Comparison of ENCODE assay signal across 1 cellular context in the genomic region with DNA sequence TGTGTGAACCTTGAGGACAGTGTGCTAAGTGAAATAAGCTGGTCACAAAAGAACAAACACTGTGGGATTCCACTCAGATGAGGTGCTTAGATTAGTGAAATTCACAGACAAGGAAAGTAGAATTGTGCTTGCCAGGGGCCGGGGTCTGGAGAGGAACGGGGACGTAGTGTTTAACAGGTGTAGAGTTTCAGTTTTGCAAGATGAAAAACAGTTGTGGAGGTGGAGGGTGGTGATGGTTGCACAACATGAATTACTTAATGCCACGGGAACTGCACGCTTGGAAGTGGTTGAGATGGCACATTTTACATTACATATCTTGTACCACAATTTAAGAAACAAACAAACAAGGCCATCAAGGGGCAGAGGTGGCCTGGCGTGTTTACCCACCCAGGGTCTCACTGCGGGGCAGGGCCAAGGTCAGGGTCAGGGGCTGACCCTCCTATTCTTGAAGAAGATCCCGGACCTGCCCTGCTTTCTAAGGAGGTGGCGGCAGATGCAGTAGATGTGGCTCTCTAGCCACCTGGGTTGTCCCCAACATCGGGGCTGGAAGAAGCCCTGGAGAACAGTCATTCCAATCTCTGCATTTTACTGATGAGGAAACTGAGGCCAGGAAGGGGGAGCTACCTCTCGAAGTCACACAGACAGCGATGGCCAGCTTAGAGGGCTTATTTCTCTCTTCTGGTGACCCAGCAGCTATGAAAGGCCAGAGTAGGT.
TF ChIP-seq lines count a peak whose summit lies in the region.

No MANE protein-coding gene starts in this region.

TF ChIP-seq in HepG2, 621 proteins besides CTCF, POLR2A, EP300 and RAD21:
- TF ChIP-seq, protein P1, sequence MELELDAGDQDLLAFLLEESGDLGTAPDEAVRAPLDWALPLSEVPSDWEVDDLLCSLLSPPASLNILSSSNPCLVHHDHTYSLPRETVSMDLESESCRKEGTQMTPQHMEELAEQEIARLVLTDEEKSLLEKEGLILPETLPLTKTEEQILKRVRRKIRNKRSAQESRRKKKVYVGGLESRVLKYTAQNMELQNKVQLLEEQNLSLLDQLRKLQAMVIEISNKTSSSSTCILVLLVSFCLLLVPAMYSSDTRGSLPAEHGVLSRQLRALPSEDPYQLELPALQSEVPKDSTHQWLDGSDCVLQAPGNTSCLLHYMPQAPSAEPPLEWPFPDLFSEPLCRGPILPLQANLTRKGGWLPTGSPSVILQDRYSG (CRISPR knock-in tag; IDR thresholded peaks at IDR 0.05) = no peak
- peak; percentile 75; the same call in 1 of the 2 replicates for TF ChIP-seq SIX4 (CRISPR knock-in tag; IDR thresholded peaks at IDR 0.05)
- TF ChIP-seq, protein P2, sequence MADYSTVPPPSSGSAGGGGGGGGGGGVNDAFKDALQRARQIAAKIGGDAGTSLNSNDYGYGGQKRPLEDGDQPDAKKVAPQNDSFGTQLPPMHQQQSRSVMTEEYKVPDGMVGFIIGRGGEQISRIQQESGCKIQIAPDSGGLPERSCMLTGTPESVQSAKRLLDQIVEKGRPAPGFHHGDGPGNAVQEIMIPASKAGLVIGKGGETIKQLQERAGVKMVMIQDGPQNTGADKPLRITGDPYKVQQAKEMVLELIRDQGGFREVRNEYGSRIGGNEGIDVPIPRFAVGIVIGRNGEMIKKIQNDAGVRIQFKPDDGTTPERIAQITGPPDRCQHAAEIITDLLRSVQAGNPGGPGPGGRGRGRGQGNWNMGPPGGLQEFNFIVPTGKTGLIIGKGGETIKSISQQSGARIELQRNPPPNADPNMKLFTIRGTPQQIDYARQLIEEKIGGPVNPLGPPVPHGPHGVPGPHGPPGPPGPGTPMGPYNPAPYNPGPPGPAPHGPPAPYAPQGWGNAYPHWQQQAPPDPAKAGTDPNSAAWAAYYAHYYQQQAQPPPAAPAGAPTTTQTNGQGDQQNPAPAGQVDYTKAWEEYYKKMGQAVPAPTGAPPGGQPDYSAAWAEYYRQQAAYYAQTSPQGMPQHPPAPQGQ (CRISPR knock-in tag; IDR thresholded peaks at IDR 0.05; ENCODE audit: borderline replicate concordance) = no peak
- TF ChIP-seq ZNF629 (CRISPR knock-in tag; conservative IDR thresholded peaks at IDR 0.05) = no peak
- peak; percentile 70 for TF ChIP-seq CEBPG (CRISPR knock-in tag; IDR thresholded peaks at IDR 0.05)
- TF ChIP-seq, protein P3, sequence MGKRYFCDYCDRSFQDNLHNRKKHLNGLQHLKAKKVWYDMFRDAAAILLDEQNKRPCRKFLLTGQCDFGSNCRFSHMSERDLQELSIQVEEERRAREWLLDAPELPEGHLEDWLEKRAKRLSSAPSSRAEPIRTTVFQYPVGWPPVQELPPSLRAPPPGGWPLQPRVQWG (CRISPR knock-in tag; IDR thresholded peaks at IDR 0.05; ENCODE audit: borderline replicate concordance, low read depth) = no peak
- TF ChIP-seq, protein P4, sequence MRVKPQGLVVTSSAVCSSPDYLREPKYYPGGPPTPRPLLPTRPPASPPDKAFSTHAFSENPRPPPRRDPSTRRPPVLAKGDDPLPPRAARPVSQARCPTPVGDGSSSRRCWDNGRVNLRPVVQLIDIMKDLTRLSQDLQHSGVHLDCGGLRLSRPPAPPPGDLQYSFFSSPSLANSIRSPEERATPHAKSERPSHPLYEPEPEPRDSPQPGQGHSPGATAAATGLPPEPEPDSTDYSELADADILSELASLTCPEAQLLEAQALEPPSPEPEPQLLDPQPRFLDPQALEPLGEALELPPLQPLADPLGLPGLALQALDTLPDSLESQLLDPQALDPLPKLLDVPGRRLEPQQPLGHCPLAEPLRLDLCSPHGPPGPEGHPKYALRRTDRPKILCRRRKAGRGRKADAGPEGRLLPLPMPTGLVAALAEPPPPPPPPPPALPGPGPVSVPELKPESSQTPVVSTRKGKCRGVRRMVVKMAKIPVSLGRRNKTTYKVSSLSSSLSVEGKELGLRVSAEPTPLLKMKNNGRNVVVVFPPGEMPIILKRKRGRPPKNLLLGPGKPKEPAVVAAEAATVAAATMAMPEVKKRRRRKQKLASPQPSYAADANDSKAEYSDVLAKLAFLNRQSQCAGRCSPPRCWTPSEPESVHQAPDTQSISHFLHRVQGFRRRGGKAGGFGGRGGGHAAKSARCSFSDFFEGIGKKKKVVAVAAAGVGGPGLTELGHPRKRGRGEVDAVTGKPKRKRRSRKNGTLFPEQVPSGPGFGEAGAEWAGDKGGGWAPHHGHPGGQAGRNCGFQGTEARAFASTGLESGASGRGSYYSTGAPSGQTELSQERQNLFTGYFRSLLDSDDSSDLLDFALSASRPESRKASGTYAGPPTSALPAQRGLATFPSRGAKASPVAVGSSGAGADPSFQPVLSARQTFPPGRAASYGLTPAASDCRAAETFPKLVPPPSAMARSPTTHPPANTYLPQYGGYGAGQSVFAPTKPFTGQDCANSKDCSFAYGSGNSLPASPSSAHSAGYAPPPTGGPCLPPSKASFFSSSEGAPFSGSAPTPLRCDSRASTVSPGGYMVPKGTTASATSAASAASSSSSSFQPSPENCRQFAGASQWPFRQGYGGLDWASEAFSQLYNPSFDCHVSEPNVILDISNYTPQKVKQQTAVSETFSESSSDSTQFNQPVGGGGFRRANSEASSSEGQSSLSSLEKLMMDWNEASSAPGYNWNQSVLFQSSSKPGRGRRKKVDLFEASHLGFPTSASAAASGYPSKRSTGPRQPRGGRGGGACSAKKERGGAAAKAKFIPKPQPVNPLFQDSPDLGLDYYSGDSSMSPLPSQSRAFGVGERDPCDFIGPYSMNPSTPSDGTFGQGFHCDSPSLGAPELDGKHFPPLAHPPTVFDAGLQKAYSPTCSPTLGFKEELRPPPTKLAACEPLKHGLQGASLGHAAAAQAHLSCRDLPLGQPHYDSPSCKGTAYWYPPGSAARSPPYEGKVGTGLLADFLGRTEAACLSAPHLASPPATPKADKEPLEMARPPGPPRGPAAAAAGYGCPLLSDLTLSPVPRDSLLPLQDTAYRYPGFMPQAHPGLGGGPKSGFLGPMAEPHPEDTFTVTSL (CRISPR knock-in tag; IDR thresholded peaks at IDR 0.05; ENCODE audit: borderline replicate concordance) = no peak
- TF ChIP-seq, protein P5, sequence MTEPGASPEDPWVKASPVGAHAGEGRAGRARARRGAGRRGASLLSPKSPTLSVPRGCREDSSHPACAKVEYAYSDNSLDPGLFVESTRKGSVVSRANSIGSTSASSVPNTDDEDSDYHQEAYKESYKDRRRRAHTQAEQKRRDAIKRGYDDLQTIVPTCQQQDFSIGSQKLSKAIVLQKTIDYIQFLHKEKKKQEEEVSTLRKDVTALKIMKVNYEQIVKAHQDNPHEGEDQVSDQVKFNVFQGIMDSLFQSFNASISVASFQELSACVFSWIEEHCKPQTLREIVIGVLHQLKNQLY (CRISPR knock-in tag; IDR thresholded peaks at IDR 0.05) = no peak
- no peak for TF ChIP-seq NR3C1 (CRISPR knock-in tag; IDR thresholded peaks at IDR 0.05)
- no peak for TF ChIP-seq LCORL (IDR thresholded peaks at IDR 0.05)
- no peak for TF ChIP-seq LCORL (CRISPR knock-in tag; IDR thresholded peaks at IDR 0.05)
- 0 out of 2 replicates have a peak, but pooled peaks have one; percentile 5 for TF ChIP-seq FOXA3 (CRISPR knock-in tag; IDR thresholded peaks at IDR 0.05)
- TF ChIP-seq TBX2 (CRISPR knock-in tag; IDR thresholded peaks at IDR 0.05; ENCODE audit: borderline replicate concordance) = 0 out of 2 replicates have a peak, but pooled peaks have one; percentile 15
- no peak for TF ChIP-seq MAZ (IDR thresholded peaks at IDR 0.05; ENCODE audit: borderline replicate concordance, low read depth, low read length)
- TF ChIP-seq MAZ (CRISPR knock-in tag; IDR thresholded peaks at IDR 0.05; ENCODE audit: low read depth) = 0 out of 2 replicates have a peak, but pooled peaks have one; percentile 20
- no peak for TF ChIP-seq CENPX (CRISPR knock-in tag; IDR thresholded peaks at IDR 0.05)
- no peak for TF ChIP-seq YEATS2 (CRISPR knock-in tag; IDR thresholded peaks at IDR 0.05; ENCODE audit: borderline replicate concordance)
- TF ChIP-seq ZNF367 (CRISPR knock-in tag; IDR thresholded peaks at IDR 0.05; ENCODE audit: borderline replicate concordance) = no peak
- peak; percentile 56; the same call in 1 of the 2 replicates for TF ChIP-seq SIX1 (CRISPR knock-in tag; IDR thresholded peaks at IDR 0.05; ENCODE audit: borderline replicate concordance)
- no peak for TF ChIP-seq ZNF354B (CRISPR knock-in tag; IDR thresholded peaks at IDR 0.05)
- TF ChIP-seq, protein P6, sequence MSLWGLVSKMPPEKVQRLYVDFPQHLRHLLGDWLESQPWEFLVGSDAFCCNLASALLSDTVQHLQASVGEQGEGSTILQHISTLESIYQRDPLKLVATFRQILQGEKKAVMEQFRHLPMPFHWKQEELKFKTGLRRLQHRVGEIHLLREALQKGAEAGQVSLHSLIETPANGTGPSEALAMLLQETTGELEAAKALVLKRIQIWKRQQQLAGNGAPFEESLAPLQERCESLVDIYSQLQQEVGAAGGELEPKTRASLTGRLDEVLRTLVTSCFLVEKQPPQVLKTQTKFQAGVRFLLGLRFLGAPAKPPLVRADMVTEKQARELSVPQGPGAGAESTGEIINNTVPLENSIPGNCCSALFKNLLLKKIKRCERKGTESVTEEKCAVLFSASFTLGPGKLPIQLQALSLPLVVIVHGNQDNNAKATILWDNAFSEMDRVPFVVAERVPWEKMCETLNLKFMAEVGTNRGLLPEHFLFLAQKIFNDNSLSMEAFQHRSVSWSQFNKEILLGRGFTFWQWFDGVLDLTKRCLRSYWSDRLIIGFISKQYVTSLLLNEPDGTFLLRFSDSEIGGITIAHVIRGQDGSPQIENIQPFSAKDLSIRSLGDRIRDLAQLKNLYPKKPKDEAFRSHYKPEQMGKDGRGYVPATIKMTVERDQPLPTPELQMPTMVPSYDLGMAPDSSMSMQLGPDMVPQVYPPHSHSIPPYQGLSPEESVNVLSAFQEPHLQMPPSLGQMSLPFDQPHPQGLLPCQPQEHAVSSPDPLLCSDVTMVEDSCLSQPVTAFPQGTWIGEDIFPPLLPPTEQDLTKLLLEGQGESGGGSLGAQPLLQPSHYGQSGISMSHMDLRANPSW (CRISPR knock-in tag; IDR thresholded peaks at IDR 0.05; ENCODE audit: borderline replicate concordance) = no peak
- no peak for TF ChIP-seq RFXANK (CRISPR knock-in tag; IDR thresholded peaks at IDR 0.05)
- TF ChIP-seq CEBPB (IDR thresholded peaks at IDR 0.05; ENCODE audit: borderline replicate concordance, low read depth, low read length) = peak; percentile 90
- TF ChIP-seq NR2F6 (IDR thresholded peaks at IDR 0.05) = no peak
- peak; percentile 29; the same call in 1 of the 2 replicates for TF ChIP-seq NR2F6 (CRISPR knock-in tag; IDR thresholded peaks at IDR 0.05)
- TF ChIP-seq SOX6 (IDR thresholded peaks at IDR 0.05) = no peak
- TF ChIP-seq SOX6 (CRISPR knock-in tag; IDR thresholded peaks at IDR 0.05) = peak; percentile 47; the same call in 1 of the 2 replicates
- TF ChIP-seq KDM3A (CRISPR knock-in tag; IDR thresholded peaks at IDR 0.05; ENCODE audit: low read depth) = no peak
- 0 out of 2 replicates have a peak, but pooled peaks have one; percentile 22 for TF ChIP-seq ARNTL (CRISPR knock-in tag; IDR thresholded peaks at IDR 0.05)
- TF ChIP-seq ZNF746 (CRISPR knock-in tag; IDR thresholded peaks at IDR 0.05) = 0 out of 2 replicates have a peak, but pooled peaks have one; percentile 23
- TF ChIP-seq, protein P7, sequence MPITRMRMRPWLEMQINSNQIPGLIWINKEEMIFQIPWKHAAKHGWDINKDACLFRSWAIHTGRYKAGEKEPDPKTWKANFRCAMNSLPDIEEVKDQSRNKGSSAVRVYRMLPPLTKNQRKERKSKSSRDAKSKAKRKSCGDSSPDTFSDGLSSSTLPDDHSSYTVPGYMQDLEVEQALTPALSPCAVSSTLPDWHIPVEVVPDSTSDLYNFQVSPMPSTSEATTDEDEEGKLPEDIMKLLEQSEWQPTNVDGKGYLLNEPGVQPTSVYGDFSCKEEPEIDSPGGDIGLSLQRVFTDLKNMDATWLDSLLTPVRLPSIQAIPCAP (CRISPR knock-in tag; IDR thresholded peaks at IDR 0.05; ENCODE audit: low read depth) = no peak
- TF ChIP-seq, protein P8, sequence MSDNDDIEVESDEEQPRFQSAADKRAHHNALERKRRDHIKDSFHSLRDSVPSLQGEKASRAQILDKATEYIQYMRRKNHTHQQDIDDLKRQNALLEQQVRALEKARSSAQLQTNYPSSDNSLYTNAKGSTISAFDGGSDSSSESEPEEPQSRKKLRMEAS (IDR thresholded peaks at IDR 0.05) = no peak
- TF ChIP-seq, protein P9, sequence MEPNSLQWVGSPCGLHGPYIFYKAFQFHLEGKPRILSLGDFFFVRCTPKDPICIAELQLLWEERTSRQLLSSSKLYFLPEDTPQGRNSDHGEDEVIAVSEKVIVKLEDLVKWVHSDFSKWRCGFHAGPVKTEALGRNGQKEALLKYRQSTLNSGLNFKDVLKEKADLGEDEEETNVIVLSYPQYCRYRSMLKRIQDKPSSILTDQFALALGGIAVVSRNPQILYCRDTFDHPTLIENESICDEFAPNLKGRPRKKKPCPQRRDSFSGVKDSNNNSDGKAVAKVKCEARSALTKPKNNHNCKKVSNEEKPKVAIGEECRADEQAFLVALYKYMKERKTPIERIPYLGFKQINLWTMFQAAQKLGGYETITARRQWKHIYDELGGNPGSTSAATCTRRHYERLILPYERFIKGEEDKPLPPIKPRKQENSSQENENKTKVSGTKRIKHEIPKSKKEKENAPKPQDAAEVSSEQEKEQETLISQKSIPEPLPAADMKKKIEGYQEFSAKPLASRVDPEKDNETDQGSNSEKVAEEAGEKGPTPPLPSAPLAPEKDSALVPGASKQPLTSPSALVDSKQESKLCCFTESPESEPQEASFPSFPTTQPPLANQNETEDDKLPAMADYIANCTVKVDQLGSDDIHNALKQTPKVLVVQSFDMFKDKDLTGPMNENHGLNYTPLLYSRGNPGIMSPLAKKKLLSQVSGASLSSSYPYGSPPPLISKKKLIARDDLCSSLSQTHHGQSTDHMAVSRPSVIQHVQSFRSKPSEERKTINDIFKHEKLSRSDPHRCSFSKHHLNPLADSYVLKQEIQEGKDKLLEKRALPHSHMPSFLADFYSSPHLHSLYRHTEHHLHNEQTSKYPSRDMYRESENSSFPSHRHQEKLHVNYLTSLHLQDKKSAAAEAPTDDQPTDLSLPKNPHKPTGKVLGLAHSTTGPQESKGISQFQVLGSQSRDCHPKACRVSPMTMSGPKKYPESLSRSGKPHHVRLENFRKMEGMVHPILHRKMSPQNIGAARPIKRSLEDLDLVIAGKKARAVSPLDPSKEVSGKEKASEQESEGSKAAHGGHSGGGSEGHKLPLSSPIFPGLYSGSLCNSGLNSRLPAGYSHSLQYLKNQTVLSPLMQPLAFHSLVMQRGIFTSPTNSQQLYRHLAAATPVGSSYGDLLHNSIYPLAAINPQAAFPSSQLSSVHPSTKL (CRISPR knock-in tag; IDR thresholded peaks at IDR 0.05) = 0 out of 2 replicates have a peak, but pooled peaks have one; percentile 10
- peak; percentile 17; the same call in 1 of the 2 replicates for TF ChIP-seq BHLHE40 (IDR thresholded peaks at IDR 0.05; ENCODE audit: low read length)
- peak; percentile 58 for TF ChIP-seq GATAD2A (CRISPR knock-in tag; IDR thresholded peaks at IDR 0.05)
